ENCODE assay signal across 1 cellular context in the genomic region with DNA sequence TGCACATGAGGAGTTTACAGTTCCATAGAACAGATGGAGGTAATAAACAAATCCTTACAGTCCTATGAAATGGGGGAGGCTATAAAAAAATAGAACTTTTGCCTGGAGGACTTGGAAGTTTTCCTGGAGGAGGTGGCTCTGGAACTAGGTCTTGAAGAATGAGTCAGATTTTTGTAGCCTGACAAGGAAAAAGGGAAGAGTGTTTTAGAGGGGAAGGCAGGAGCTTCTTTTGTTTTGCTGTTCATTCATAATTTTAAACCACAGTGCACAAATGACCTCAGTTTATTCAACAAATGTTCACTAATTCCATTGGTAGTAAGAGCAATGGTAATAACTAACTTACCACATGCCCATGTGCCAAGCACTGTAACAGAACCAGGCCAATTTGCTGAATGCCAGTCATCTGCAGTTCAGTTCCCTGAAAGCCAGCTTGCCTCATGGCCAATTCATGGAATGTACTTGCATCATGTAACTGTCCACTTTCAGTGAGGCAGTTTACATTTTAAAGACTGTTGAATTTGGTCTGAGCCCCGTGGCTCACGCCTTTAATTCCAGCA.
TF ChIP-seq lines count a peak whose summit lies in the region.

No MANE protein-coding gene starts in this region.

TF ChIP-seq in HepG2, 621 proteins besides CTCF, POLR2A, EP300 and RAD21:
- TF ChIP-seq, protein P1, sequence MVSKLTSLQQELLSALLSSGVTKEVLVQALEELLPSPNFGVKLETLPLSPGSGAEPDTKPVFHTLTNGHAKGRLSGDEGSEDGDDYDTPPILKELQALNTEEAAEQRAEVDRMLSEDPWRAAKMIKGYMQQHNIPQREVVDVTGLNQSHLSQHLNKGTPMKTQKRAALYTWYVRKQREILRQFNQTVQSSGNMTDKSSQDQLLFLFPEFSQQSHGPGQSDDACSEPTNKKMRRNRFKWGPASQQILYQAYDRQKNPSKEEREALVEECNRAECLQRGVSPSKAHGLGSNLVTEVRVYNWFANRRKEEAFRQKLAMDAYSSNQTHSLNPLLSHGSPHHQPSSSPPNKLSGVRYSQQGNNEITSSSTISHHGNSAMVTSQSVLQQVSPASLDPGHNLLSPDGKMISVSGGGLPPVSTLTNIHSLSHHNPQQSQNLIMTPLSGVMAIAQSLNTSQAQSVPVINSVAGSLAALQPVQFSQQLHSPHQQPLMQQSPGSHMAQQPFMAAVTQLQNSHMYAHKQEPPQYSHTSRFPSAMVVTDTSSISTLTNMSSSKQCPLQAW (CRISPR knock-in tag; IDR thresholded peaks at IDR 0.05) = no peak
- TF ChIP-seq ZNF101 (CRISPR knock-in tag; IDR thresholded peaks at IDR 0.05; ENCODE audit: borderline replicate concordance, low read depth) = no peak
- no peak for TF ChIP-seq ZNF224 (CRISPR knock-in tag; IDR thresholded peaks at IDR 0.05)
- no peak for TF ChIP-seq ZNF430 (CRISPR knock-in tag; IDR thresholded peaks at IDR 0.05)
- no peak for TF ChIP-seq JUN (CRISPR knock-in tag; IDR thresholded peaks at IDR 0.05)
- TF ChIP-seq PHF21A (CRISPR knock-in tag; IDR thresholded peaks at IDR 0.05) = no peak
- TF ChIP-seq ZNF556 (CRISPR knock-in tag; IDR thresholded peaks at IDR 0.05; ENCODE audit: borderline replicate concordance) = no peak
- peak; percentile 62 for TF ChIP-seq CEBPG (CRISPR knock-in tag; IDR thresholded peaks at IDR 0.05)
- TF ChIP-seq SRSF4 (IDR thresholded peaks at IDR 0.05; ENCODE audit: low read depth, low read length, poor library complexity, severe bottlenecking) = no peak
- TF ChIP-seq, protein P2, sequence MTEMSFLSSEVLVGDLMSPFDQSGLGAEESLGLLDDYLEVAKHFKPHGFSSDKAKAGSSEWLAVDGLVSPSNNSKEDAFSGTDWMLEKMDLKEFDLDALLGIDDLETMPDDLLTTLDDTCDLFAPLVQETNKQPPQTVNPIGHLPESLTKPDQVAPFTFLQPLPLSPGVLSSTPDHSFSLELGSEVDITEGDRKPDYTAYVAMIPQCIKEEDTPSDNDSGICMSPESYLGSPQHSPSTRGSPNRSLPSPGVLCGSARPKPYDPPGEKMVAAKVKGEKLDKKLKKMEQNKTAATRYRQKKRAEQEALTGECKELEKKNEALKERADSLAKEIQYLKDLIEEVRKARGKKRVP (CRISPR knock-in tag; IDR thresholded peaks at IDR 0.05) = peak in 1 of 2 experiments; percentile 66; a peak in 2 of 4 replicates
- TF ChIP-seq ZNF441 (CRISPR knock-in tag; IDR thresholded peaks at IDR 0.05; ENCODE audit: borderline replicate concordance) = no peak
- TF ChIP-seq MAFG (CRISPR knock-in tag; IDR thresholded peaks at IDR 0.05) = no peak
- no peak for TF ChIP-seq TSC22D2 (CRISPR knock-in tag; IDR thresholded peaks at IDR 0.05; ENCODE audit: borderline replicate concordance)
- TF ChIP-seq BCL6 (CRISPR knock-in tag; IDR thresholded peaks at IDR 0.05) = 0 out of 2 replicates have a peak, but pooled peaks have one; percentile 17
- TF ChIP-seq, protein P3, sequence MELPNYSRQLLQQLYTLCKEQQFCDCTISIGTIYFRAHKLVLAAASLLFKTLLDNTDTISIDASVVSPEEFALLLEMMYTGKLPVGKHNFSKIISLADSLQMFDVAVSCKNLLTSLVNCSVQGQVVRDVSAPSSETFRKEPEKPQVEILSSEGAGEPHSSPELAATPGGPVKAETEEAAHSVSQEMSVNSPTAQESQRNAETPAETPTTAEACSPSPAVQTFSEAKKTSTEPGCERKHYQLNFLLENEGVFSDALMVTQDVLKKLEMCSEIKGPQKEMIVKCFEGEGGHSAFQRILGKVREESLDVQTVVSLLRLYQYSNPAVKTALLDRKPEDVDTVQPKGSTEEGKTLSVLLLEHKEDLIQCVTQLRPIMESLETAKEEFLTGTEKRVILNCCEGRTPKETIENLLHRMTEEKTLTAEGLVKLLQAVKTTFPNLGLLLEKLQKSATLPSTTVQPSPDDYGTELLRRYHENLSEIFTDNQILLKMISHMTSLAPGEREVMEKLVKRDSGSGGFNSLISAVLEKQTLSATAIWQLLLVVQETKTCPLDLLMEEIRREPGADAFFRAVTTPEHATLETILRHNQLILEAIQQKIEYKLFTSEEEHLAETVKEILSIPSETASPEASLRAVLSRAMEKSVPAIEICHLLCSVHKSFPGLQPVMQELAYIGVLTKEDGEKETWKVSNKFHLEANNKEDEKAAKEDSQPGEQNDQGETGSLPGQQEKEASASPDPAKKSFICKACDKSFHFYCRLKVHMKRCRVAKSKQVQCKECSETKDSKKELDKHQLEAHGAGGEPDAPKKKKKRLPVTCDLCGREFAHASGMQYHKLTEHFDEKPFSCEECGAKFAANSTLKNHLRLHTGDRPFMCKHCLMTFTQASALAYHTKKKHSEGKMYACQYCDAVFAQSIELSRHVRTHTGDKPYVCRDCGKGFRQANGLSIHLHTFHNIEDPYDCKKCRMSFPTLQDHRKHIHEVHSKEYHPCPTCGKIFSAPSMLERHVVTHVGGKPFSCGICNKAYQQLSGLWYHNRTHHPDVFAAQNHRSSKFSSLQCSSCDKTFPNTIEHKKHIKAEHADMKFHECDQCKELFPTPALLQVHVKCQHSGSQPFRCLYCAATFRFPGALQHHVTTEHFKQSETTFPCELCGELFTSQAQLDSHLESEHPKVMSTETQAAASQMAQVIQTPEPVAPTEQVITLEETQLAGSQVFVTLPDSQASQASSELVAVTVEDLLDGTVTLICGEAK (IDR thresholded peaks at IDR 0.05) = no peak
- TF ChIP-seq, protein P3 (CRISPR knock-in tag; IDR thresholded peaks at IDR 0.05) = no peak
- TF ChIP-seq FOXP1 (IDR thresholded peaks at IDR 0.05) = no peak
- TF ChIP-seq FOXP1 (CRISPR knock-in tag; IDR thresholded peaks at IDR 0.05) = no peak
- TF ChIP-seq SAFB2 (CRISPR knock-in tag; IDR thresholded peaks at IDR 0.05; ENCODE audit: borderline replicate concordance, low read depth) = no peak
- TF ChIP-seq RXRA (CRISPR knock-in tag; IDR thresholded peaks at IDR 0.05) = no peak
- TF ChIP-seq GABPA (IDR thresholded peaks at IDR 0.05; ENCODE audit: low read depth, low read length) = no peak
- no peak for TF ChIP-seq GABPA (CRISPR knock-in tag; IDR thresholded peaks at IDR 0.05; ENCODE audit: low read depth)
- no peak for TF ChIP-seq MIXL1 (CRISPR knock-in tag; IDR thresholded peaks at IDR 0.05)
- no peak for TF ChIP-seq ZNF747 (CRISPR knock-in tag; IDR thresholded peaks at IDR 0.05; ENCODE audit: borderline replicate concordance)
- TF ChIP-seq SUZ12 (IDR thresholded peaks at IDR 0.05; ENCODE audit: low read depth, low read length) = no peak
- TF ChIP-seq, protein P4, sequence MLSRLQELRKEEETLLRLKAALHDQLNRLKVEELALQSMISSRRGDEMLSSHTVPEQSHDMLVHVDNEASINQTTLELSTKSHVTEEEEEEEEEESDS (CRISPR knock-in tag; IDR thresholded peaks at IDR 0.05; ENCODE audit: borderline replicate concordance) = no peak
- no peak for TF ChIP-seq RFXANK (CRISPR knock-in tag; IDR thresholded peaks at IDR 0.05)
- no peak for TF ChIP-seq ELF4 (CRISPR knock-in tag; IDR thresholded peaks at IDR 0.05; ENCODE audit: borderline replicate concordance)
- no peak for TF ChIP-seq BORCS8-MEF2B (CRISPR knock-in tag; IDR thresholded peaks at IDR 0.05)
- no peak for TF ChIP-seq ZNF850 (CRISPR knock-in tag; conservative IDR thresholded peaks at IDR 0.05)
- no peak for TF ChIP-seq ZNF337 (CRISPR knock-in tag; IDR thresholded peaks at IDR 0.05; ENCODE audit: borderline replicate concordance, low read depth)
- no peak for TF ChIP-seq SYNCRIP (IDR thresholded peaks at IDR 0.05; ENCODE audit: insufficient read depth, low read depth, low read length)
- no peak for TF ChIP-seq JUND (CRISPR knock-in tag; IDR thresholded peaks at IDR 0.05)
- TF ChIP-seq ZNF335 (CRISPR knock-in tag; IDR thresholded peaks at IDR 0.05) = no peak
- no peak for TF ChIP-seq CCAR2 (optimal IDR thresholded peaks at IDR 0.05; ENCODE audit: low read depth, low read length)
- no peak for TF ChIP-seq ZNF777 (CRISPR knock-in tag; IDR thresholded peaks at IDR 0.05)
- TF ChIP-seq, protein P5, sequence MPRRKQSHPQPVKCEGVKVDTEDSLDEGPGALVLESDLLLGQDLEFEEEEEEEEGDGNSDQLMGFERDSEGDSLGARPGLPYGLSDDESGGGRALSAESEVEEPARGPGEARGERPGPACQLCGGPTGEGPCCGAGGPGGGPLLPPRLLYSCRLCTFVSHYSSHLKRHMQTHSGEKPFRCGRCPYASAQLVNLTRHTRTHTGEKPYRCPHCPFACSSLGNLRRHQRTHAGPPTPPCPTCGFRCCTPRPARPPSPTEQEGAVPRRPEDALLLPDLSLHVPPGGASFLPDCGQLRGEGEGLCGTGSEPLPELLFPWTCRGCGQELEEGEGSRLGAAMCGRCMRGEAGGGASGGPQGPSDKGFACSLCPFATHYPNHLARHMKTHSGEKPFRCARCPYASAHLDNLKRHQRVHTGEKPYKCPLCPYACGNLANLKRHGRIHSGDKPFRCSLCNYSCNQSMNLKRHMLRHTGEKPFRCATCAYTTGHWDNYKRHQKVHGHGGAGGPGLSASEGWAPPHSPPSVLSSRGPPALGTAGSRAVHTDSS (CRISPR knock-in tag; conservative IDR thresholded peaks at IDR 0.05) = no peak
- no peak for TF ChIP-seq HNF1A (IDR thresholded peaks at IDR 0.05; ENCODE audit: low read depth)
- TF ChIP-seq HNF1A (CRISPR knock-in tag; IDR thresholded peaks at IDR 0.05; ENCODE audit: borderline replicate concordance) = no peak
- TF ChIP-seq, protein P6, sequence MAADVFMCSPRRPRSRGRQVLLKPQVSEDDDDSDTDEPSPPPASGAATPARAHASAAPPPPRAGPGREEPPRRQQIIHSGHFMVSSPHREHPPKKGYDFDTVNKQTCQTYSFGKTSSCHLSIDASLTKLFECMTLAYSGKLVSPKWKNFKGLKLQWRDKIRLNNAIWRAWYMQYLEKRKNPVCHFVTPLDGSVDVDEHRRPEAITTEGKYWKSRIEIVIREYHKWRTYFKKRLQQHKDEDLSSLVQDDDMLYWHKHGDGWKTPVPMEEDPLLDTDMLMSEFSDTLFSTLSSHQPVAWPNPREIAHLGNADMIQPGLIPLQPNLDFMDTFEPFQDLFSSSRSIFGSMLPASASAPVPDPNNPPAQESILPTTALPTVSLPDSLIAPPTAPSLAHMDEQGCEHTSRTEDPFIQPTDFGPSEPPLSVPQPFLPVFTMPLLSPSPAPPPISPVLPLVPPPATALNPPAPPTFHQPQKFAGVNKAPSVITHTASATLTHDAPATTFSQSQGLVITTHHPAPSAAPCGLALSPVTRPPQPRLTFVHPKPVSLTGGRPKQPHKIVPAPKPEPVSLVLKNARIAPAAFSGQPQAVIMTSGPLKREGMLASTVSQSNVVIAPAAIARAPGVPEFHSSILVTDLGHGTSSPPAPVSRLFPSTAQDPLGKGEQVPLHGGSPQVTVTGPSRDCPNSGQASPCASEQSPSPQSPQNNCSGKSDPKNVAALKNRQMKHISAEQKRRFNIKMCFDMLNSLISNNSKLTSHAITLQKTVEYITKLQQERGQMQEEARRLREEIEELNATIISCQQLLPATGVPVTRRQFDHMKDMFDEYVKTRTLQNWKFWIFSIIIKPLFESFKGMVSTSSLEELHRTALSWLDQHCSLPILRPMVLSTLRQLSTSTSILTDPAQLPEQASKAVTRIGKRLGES (CRISPR knock-in tag; IDR thresholded peaks at IDR 0.05; ENCODE audit: borderline replicate concordance) = no peak
- peak; percentile 61 for TF ChIP-seq TEAD3 (CRISPR knock-in tag; optimal IDR thresholded peaks at IDR 0.05; ENCODE audit: borderline replicate concordance)
- TF ChIP-seq ZC3H4 (CRISPR knock-in tag; IDR thresholded peaks at IDR 0.05; ENCODE audit: borderline replicate concordance) = no peak
- TF ChIP-seq FOXA1 (IDR thresholded peaks at IDR 0.05) = no peak
- TF ChIP-seq FOXA1 (CRISPR knock-in tag; IDR thresholded peaks at IDR 0.05) = 0 out of 2 replicates have a peak, but pooled peaks have one; percentile 9
